In the genomic region with DNA sequence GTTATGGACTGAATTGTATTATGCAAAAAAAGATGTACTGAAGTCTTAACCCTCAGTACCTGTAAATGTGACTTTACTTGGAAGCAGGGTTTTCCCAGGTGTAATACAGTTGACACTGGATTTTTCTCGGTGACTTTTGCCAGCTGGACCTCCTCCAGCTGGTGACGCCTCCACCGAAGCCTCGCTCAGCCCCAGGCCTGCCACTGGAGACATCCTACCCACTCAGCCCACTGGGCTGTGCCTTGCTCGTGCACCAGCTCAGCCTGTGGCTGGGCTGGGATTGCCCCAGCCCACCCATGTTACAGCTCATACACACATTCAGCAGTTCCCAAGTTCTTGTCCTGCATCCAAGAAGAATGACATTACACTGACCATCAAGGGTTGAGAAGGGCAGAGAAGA, we compare ENCODE assay signal across 34 cellular contexts. TPM values are rescaled to one million over a fixed set of nuclear protein-coding genes. Genes with fewer than 3 reads are reported as not detected.
"Had no signal": no experiment of that assay in that cellular context is flagged by ENCODE, and none has a peak within 500 bp of the region (broad histone marks: within the 10 kb centered on the region; RNA-seq: fewer than 3 reads in every experiment).

No MANE protein-coding gene starts in this region.

- H3K27ac ChIP-seq: adrenal gland, cardiac muscle cell, coronary artery, hepatocyte, lower lobe of right lung, neural progenitor cell, sigmoid colon, tibial artery, upper lobe of right lung, WERI-Rb-1 had no signal

- H3K9ac ChIP-seq: neural progenitor cell had no signal

- H3K4me2 ChIP-seq: hepatocyte, neural progenitor cell, smooth muscle cell had no signal

- H3K4me3 ChIP-seq: adrenal gland, cardiac muscle cell, coronary artery, dorsolateral prefrontal cortex, hepatocyte, lower lobe of right lung, neural progenitor cell, sigmoid colon, smooth muscle cell, tibial artery, upper lobe of right lung had no signal

- H3K36me3 ChIP-seq: adrenal gland, cardiac muscle cell, lower lobe of right lung, neural progenitor cell, sigmoid colon, tibial artery, upper lobe of right lung, WERI-Rb-1 had no signal

- H2AFZ ChIP-seq: hepatocyte, neural progenitor cell had no signal

- H3K4me1 ChIP-seq: adrenal gland, lower lobe of right lung, neural progenitor cell, upper lobe of right lung had no signal

- H3K27me3 ChIP-seq: adrenal gland, cardiac muscle cell, dorsolateral prefrontal cortex, hepatocyte, neural progenitor cell, sigmoid colon, tibial artery, upper lobe of right lung had no signal

- DNase-seq: activated CD4-positive, alpha-beta T cell treated with anti-CD3 and anti-CD28 coated beads for 48 hours; activated CD4-positive, alpha-beta T cell treated with anti-CD3 and anti-CD28 coated beads, Interleukin-2, amount 50 U/mL, for 48 hours; activated CD8-positive, alpha-beta memory T cell treated with anti-CD3 and anti-CD28 coated beads for 24 hours; activated effector memory CD4-positive, alpha-beta T cell treated with anti-CD3 and anti-CD28 coated beads, Interleukin-2, amount 50 U/mL, for 16 hours; activated naive CD4-positive, alpha-beta T cell treated with anti-CD3 and anti-CD28 coated beads for 36 hours; activated naive CD8-positive, alpha-beta T cell treated with anti-CD3 and anti-CD28 coated beads for 36 hours; adrenal gland; aorta; dorsolateral prefrontal cortex; effector memory CD4-positive, alpha-beta T cell; left colon; lower lobe of right lung; mesendoderm; natural killer cell; occipital lobe; sigmoid colon; stimulated activated CD4-positive, alpha-beta T cell treated with anti-CD3 and anti-CD28 coated beads, Interleukin-1b, Interleukin-23, amount 100 ng/mL, for 48 hours; stimulated activated CD4-positive, alpha-beta T cell treated with anti-CD3 and anti-CD28 coated beads, Interleukin-4, amount 100 ng/mL, for 4 hours; stimulated activated CD8-positive, alpha-beta memory T cell treated with anti-CD3 and anti-CD28 coated beads, Interleukin-4, amount 100 ng/mL, for 48 hours; stimulated activated naive CD8-positive, alpha-beta T cell treated with anti-CD3 and anti-CD28 coated beads, Interleukin-15, amount 100 ng/mL, for 72 hours; T1000; tibial artery; upper lobe of right lung; WERI-Rb-1 had no signal

- H3K9me3 ChIP-seq: lower lobe of right lung, sigmoid colon, tibial artery, upper lobe of right lung had no signal

- ATAC-seq: activated CD4-positive, CD25-positive, alpha-beta regulatory T cell treated with anti-CD3 and anti-CD28 coated beads, Interleukin-2, amount 50 U/mL, for 24 hours; left colon; lower lobe of right lung; natural killer cell; stimulated activated memory B cell treated with anti-CD40 and anti-IgM and Interleukin-4, amounts not matched to agents 10 μg/mL and 1 μg/mL and 100 μg/mL, for 72 hours; stimulated activated naive CD8-positive, alpha-beta T cell treated with anti-CD3 and anti-CD28 coated beads, Interleukin-15, amount 100 ng/mL, for 72 hours; upper lobe of right lung had no signal

RNA-seq across cellular contexts. Expression of a gene that starts 42.4 kb away (rescaled TPM):
- total RNA-seq: activated naive CD4-positive, alpha-beta T cell treated with anti-CD3 and anti-CD28 coated beads for 36 hours; activated naive CD8-positive, alpha-beta T cell treated with anti-CD3 and anti-CD28 coated beads for 36 hours; activated T-helper 1 cell treated with anti-CD3 and anti-CD28 coated beads, Interleukin-12 subunit alpha, Interleukin-12 subunit beta, Interleukin-2, Interleukin-4 antibody, amounts not matched to agents 30 ng/mL and 10 ng/mL and 1 ng/mL, durations not matched to agents 14 hours and 24 hours and 36 hours; aorta; epithelial cell of proximal tubule; left colon; lower lobe of right lung; natural killer cell; smooth muscle cell; upper lobe of right lung had no signal
- polyA plus RNA-seq: keratinocyte had no signal
